Comparison of ENCODE assay signal across 1 cellular context in the genomic region with DNA sequence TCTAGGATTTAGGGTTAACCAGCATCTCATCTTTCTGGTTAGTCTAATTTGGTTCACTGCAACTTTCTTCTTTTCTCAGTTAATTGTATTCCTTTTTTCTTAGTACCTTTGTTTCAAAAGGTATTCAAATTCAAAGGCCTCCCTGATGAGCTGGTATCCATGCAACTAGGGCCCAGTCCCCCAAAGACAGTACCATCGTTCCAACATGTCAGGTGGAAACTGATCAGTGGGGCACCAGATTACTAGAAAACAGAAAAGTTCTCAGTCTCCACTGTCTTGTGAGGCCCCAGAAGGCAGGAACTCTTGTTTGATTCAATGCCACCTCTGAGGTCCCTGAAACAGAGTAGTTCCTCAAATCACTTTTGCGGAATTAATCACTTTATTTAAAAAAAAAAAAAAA.
TF ChIP-seq lines count a peak whose summit lies in the region.

No MANE protein-coding gene starts in this region.

TF ChIP-seq in WTC11, 78 proteins besides CTCF, POLR2A, EP300 and RAD21 (continued from another document):
- TF ChIP-seq, protein P1, sequence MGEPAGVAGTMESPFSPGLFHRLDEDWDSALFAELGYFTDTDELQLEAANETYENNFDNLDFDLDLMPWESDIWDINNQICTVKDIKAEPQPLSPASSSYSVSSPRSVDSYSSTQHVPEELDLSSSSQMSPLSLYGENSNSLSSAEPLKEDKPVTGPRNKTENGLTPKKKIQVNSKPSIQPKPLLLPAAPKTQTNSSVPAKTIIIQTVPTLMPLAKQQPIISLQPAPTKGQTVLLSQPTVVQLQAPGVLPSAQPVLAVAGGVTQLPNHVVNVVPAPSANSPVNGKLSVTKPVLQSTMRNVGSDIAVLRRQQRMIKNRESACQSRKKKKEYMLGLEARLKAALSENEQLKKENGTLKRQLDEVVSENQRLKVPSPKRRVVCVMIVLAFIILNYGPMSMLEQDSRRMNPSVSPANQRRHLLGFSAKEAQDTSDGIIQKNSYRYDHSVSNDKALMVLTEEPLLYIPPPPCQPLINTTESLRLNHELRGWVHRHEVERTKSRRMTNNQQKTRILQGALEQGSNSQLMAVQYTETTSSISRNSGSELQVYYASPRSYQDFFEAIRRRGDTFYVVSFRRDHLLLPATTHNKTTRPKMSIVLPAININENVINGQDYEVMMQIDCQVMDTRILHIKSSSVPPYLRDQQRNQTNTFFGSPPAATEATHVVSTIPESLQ (CRISPR knock-in tag; IDR thresholded peaks at IDR 0.05), result no peak
- TF ChIP-seq, protein P2, sequence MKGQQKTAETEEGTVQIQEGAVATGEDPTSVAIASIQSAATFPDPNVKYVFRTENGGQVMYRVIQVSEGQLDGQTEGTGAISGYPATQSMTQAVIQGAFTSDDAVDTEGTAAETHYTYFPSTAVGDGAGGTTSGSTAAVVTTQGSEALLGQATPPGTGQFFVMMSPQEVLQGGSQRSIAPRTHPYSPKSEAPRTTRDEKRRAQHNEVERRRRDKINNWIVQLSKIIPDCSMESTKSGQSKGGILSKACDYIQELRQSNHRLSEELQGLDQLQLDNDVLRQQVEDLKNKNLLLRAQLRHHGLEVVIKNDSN (CRISPR knock-in tag; IDR thresholded peaks at IDR 0.05), result no peak
